Comparison of ENCODE assay signal across 32 cellular contexts in genomic region chr3:194604126-194604525, GRCh38.
"Had no signal": no experiment of that assay in that cellular context is flagged by ENCODE, and none has a peak within 500 bp of the region (broad histone marks: within the 10 kb centered on the region; RNA-seq: fewer than 3 reads in every experiment).

No MANE protein-coding gene starts in this region.

- H3K4me1 Mint-ChIP-seq: activated B cell treated with CpG ODN at 0.5 μM for 24 hours; activated CD4-positive, alpha-beta memory T cell treated with anti-CD3 and anti-CD28 coated beads, Interleukin-2, amount 10 ng/mL, durations not matched to agents 7 days and 5 days; activated CD4-positive, alpha-beta T cell treated with anti-CD3 and anti-CD28 coated beads for 36 hours; activated CD4-positive, alpha-beta T cell treated with anti-CD3 and anti-CD28 coated beads, Interleukin-2, amount 10 ng/mL, durations not matched to agents 24 days and 14 days; activated CD4-positive, alpha-beta T cell treated with anti-CD3 and anti-CD28 coated beads, Interleukin-2, amount 10 ng/mL, durations not matched to agents 7 days and 5 days; activated CD8-positive, alpha-beta memory T cell treated with anti-CD3 and anti-CD28 coated beads, Interleukin-2, amount 10 ng/mL, durations not matched to agents 7 days and 5 days; T-cell; WTC11 had no signal

- H3K27ac Mint-ChIP-seq: activated B cell treated with CpG ODN at 0.5 μM for 24 hours; activated CD4-positive, alpha-beta memory T cell treated with anti-CD3 and anti-CD28 coated beads for 36 hours; activated CD4-positive, alpha-beta memory T cell treated with anti-CD3 and anti-CD28 coated beads, Interleukin-2, amount 10 ng/mL, durations not matched to agents 7 days and 5 days; activated CD4-positive, alpha-beta T cell treated with anti-CD3 and anti-CD28 coated beads for 36 hours; activated CD4-positive, alpha-beta T cell treated with anti-CD3 and anti-CD28 coated beads, Interleukin-2, amount 10 ng/mL, durations not matched to agents 24 days and 14 days; activated CD4-positive, alpha-beta T cell treated with anti-CD3 and anti-CD28 coated beads, Interleukin-2, amount 10 ng/mL, durations not matched to agents 7 days and 5 days; activated CD8-positive, alpha-beta memory T cell treated with anti-CD3 and anti-CD28 coated beads, Interleukin-2, amount 10 ng/mL, durations not matched to agents 7 days and 5 days; activated CD8-positive, alpha-beta T cell treated with anti-CD3 and anti-CD28 coated beads for 36 hours; activated CD8-positive, alpha-beta T cell treated with anti-CD3 and anti-CD28 coated beads, Interleukin-2, amount 10 ng/mL, durations not matched to agents 7 days and 5 days; T-cell; T-helper 1 cell treated with Interleukin-12 subunit alpha and Interleukin-12 subunit beta and Interleukin-4 antibody, amounts not matched to agents 30 μg/mL and 1 μg/mL, for 36 hours; T-helper 17 cell; T-helper 2 cell treated with Interferon-gamma antibody and Interleukin-4, amounts not matched to agents 5 μg/mL and 100 μg/mL, for 36 hours; WTC11 had no signal

- H3K4me3 Mint-ChIP-seq: activated B cell treated with CpG ODN at 0.5 μM for 24 hours; activated CD4-positive, alpha-beta memory T cell treated with anti-CD3 and anti-CD28 coated beads for 36 hours; activated CD4-positive, alpha-beta memory T cell treated with anti-CD3 and anti-CD28 coated beads, Interleukin-2, amount 10 ng/mL, durations not matched to agents 7 days and 5 days; activated CD4-positive, alpha-beta T cell treated with anti-CD3 and anti-CD28 coated beads for 36 hours; activated CD4-positive, alpha-beta T cell treated with anti-CD3 and anti-CD28 coated beads, Interleukin-2, amount 10 ng/mL, durations not matched to agents 24 days and 14 days; activated CD4-positive, alpha-beta T cell treated with anti-CD3 and anti-CD28 coated beads, Interleukin-2, amount 10 ng/mL, durations not matched to agents 7 days and 5 days; activated CD8-positive, alpha-beta memory T cell treated with anti-CD3 and anti-CD28 coated beads, Interleukin-2, amount 10 ng/mL, durations not matched to agents 7 days and 5 days; activated CD8-positive, alpha-beta T cell treated with anti-CD3 and anti-CD28 coated beads for 36 hours; activated CD8-positive, alpha-beta T cell treated with anti-CD3 and anti-CD28 coated beads, Interleukin-2, amount 10 ng/mL, durations not matched to agents 7 days and 5 days; T-cell; T-helper 1 cell treated with Interleukin-12 subunit alpha and Interleukin-12 subunit beta and Interleukin-4 antibody, amounts not matched to agents 30 μg/mL and 1 μg/mL, for 36 hours; T-helper 17 cell; T-helper 2 cell treated with Interferon-gamma antibody and Interleukin-4, amounts not matched to agents 5 μg/mL and 100 μg/mL, for 36 hours; WTC11 had no signal

- DNase-seq: activated B cell treated with CpG ODN at 0.5 μM for 24 hours; activated CD4-positive, alpha-beta memory T cell treated with anti-CD3 and anti-CD28 coated beads for 36 hours; activated CD4-positive, alpha-beta memory T cell treated with anti-CD3 and anti-CD28 coated beads, Interleukin-2, amount 10 ng/mL, durations not matched to agents 7 days and 5 days; activated CD4-positive, alpha-beta T cell treated with anti-CD3 and anti-CD28 coated beads for 1 hour; activated CD4-positive, alpha-beta T cell treated with anti-CD3 and anti-CD28 coated beads for 36 hours; activated CD4-positive, alpha-beta T cell treated with anti-CD3 and anti-CD28 coated beads for 4 hours; activated CD4-positive, alpha-beta T cell treated with anti-CD3 and anti-CD28 coated beads for 48 hours; activated CD4-positive, alpha-beta T cell treated with anti-CD3 and anti-CD28 coated beads, Interleukin-2, amount 10 ng/mL, durations not matched to agents 24 days and 14 days; activated CD4-positive, alpha-beta T cell treated with anti-CD3 and anti-CD28 coated beads, Interleukin-2, amount 10 ng/mL, durations not matched to agents 7 days and 5 days; activated CD4-positive, alpha-beta T cell treated with anti-CD3 and anti-CD28 coated beads, Interleukin-2, amount 50 U/mL, for 1 hour; activated CD4-positive, alpha-beta T cell treated with anti-CD3 and anti-CD28 coated beads, Interleukin-2, amount 50 U/mL, for 4 hours; activated CD4-positive, alpha-beta T cell treated with anti-CD3 and anti-CD28 coated beads, Interleukin-2, amount 50 U/mL, for 48 hours; activated CD4-positive, CD25-positive, alpha-beta regulatory T cell; activated CD4-positive, CD25-positive, alpha-beta regulatory T cell treated with anti-CD3 and anti-CD28 coated beads, Interleukin-2, amount 50 U/mL, for 72 hours; activated CD8-positive, alpha-beta memory T cell treated with anti-CD3 and anti-CD28 coated beads for 24 hours; activated CD8-positive, alpha-beta memory T cell treated with anti-CD3 and anti-CD28 coated beads, Interleukin-2, amount 10 ng/mL, durations not matched to agents 7 days and 5 days; activated CD8-positive, alpha-beta memory T cell treated with anti-CD3 and anti-CD28 coated beads, Interleukin-2, amount 50 U/mL, for 4 hours; activated CD8-positive, alpha-beta memory T cell treated with anti-CD3 and anti-CD28 coated beads, Interleukin-2, amount 50 U/mL, for 48 hours; activated CD8-positive, alpha-beta T cell treated with anti-CD3 and anti-CD28 coated beads for 36 hours; activated CD8-positive, alpha-beta T cell treated with anti-CD3 and anti-CD28 coated beads, Interleukin-2, amount 10 ng/mL, durations not matched to agents 7 days and 5 days; activated T-cell treated with anti-CD3 and anti-CD28 coated beads for 4 hours; activated T-cell treated with anti-CD3 and anti-CD28 coated beads, Interleukin-2, amount 50 U/mL, for 1 hour; T-cell; T-helper 17 cell; T-helper 2 cell; T-helper 9 cell; T1000; WERI-Rb-1 had no signal

- H3K27ac ChIP-seq: VCaP, WERI-Rb-1 had no signal

- H3K27me3 Mint-ChIP-seq: activated B cell treated with CpG ODN at 0.5 μM for 24 hours; activated CD4-positive, alpha-beta memory T cell treated with anti-CD3 and anti-CD28 coated beads for 36 hours; activated CD4-positive, alpha-beta memory T cell treated with anti-CD3 and anti-CD28 coated beads, Interleukin-2, amount 10 ng/mL, durations not matched to agents 7 days and 5 days; activated CD4-positive, alpha-beta T cell treated with anti-CD3 and anti-CD28 coated beads for 36 hours; activated CD4-positive, alpha-beta T cell treated with anti-CD3 and anti-CD28 coated beads, Interleukin-2, amount 10 ng/mL, durations not matched to agents 24 days and 14 days; activated CD4-positive, alpha-beta T cell treated with anti-CD3 and anti-CD28 coated beads, Interleukin-2, amount 10 ng/mL, durations not matched to agents 7 days and 5 days; activated CD8-positive, alpha-beta memory T cell treated with anti-CD3 and anti-CD28 coated beads, Interleukin-2, amount 10 ng/mL, durations not matched to agents 7 days and 5 days; activated CD8-positive, alpha-beta T cell treated with anti-CD3 and anti-CD28 coated beads for 36 hours; T-cell had no signal

- H3K36me3 Mint-ChIP-seq: activated CD4-positive, alpha-beta memory T cell treated with anti-CD3 and anti-CD28 coated beads for 36 hours; activated CD8-positive, alpha-beta memory T cell treated with anti-CD3 and anti-CD28 coated beads, Interleukin-2, amount 10 ng/mL, durations not matched to agents 7 days and 5 days; T-cell had no signal

- H3K9me3 Mint-ChIP-seq: activated B cell treated with CpG ODN at 0.5 μM for 24 hours; activated CD4-positive, alpha-beta memory T cell treated with anti-CD3 and anti-CD28 coated beads for 36 hours; activated CD4-positive, alpha-beta memory T cell treated with anti-CD3 and anti-CD28 coated beads, Interleukin-2, amount 10 ng/mL, durations not matched to agents 7 days and 5 days; activated CD4-positive, alpha-beta T cell treated with anti-CD3 and anti-CD28 coated beads, Interleukin-2, amount 10 ng/mL, durations not matched to agents 24 days and 14 days; activated CD4-positive, alpha-beta T cell treated with anti-CD3 and anti-CD28 coated beads, Interleukin-2, amount 10 ng/mL, durations not matched to agents 7 days and 5 days; activated CD8-positive, alpha-beta T cell treated with anti-CD3 and anti-CD28 coated beads for 36 hours; T-cell; T-helper 1 cell treated with Interleukin-12 subunit alpha and Interleukin-12 subunit beta and Interleukin-4 antibody, amounts not matched to agents 30 μg/mL and 1 μg/mL, for 36 hours; T-helper 2 cell treated with Interferon-gamma antibody and Interleukin-4, amounts not matched to agents 5 μg/mL and 100 μg/mL, for 36 hours; WTC11 had no signal

- H3K36me3 ChIP-seq: WERI-Rb-1 had no signal
